In the genomic region with DNA sequence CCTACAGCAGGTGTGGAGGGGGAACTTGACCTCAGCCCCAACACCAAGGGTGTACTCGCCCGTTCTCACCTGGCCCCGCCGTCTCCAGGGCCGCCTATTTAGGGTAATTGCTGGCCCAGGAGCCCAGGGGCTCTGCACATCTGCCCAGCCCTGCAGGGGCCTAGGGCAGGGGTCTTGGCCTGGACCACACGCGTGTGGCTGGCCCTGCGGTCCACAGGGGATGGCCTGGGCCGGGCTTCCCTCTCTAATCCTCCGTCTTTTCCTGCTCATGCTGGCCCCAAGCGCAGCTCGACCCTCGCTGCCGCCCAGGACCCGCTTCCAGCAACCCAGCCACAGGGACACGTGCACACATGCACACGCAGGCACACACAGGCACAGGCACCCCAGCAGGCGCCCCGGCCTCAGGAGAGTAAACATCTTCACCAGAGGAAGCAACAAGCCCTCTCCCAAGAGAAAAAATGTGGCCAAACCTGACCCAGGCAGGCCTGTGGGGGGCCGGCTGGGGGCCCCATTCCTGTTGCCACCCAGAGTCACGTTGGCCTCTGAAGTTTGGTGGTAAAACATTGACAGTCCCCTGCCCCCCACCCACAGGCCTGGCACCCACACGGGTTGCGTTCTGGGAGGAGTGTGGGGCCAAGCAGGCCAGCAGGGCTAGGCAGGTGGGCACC, we compare ENCODE assay signal across 10 cellular contexts. TPM values are rescaled to one million over a fixed set of nuclear protein-coding genes. Genes with fewer than 3 reads are reported as not detected.
DNase-seq lines count a peak whose midpoint lies in the region; ATAC-seq, FAIRE-seq and TF ChIP-seq lines count a peak whose summit lies in the region.
"Had no signal": no experiment of that assay in that cellular context is flagged by ENCODE, and none has a peak within 500 bp of the region (broad histone marks: within the 10 kb centered on the region; RNA-seq: fewer than 3 reads in every experiment).

No MANE protein-coding gene starts in this region.

- peaks cover 1 to 24% of the 10 kb centered on the region in 2 donors for H3K27me3 Mint-ChIP-seq in CD8-positive, alpha-beta memory T cell
- H3K27me3 Mint-ChIP-seq in IgD-negative memory B cell (peaks cover 19% of the 10 kb centered on the region), neural crest cell (ENCODE audit: low read depth) (peaks cover 8% of the 10 kb centered on the region)

- no peak overlapping the region for H3K56ac ChIP-seq in H1 (replicated peaks; ENCODE audit: insufficient read length, low read depth, low read length)

- no peaks in the 10 kb centered on the region for H3K79me2 ChIP-seq in H1 (ENCODE audit: control insufficient read depth in 1 of 2, insufficient read depth in 2 of 2, low read length in 2 of 2)

- no peaks in the 10 kb centered on the region for H3K27me3 ChIP-seq in CD8-positive, alpha-beta memory T cell (ENCODE audit: insufficient read depth, low read length, poor library complexity, severe bottlenecking)
- peaks cover 0 to 5% (median 0%) of the 10 kb centered on the region in 4 experiments; a peak in 2 of 7 replicates for H3K27me3 ChIP-seq in H1 (replicated peaks in 1 of 4; ENCODE audit: control insufficient read depth in 3 of 4, extremely low read depth in 1 of 4, insufficient read depth in 3 of 4, low read length in 3 of 4)
- H3K27me3 ChIP-seq in spleen (replicated peaks in 1 of 7), result peaks cover 0 to 100% (median 33%) of the 10 kb centered on the region in 7 donors

- H3K23ac ChIP-seq in H1 (ENCODE audit: insufficient read length), result no peak overlapping the region

- WGBS in H1 (ENCODE audit: extremely low coverage in 1 of 2, insufficient coverage in 1 of 2, insufficient read length in 1 of 2, insufficient replicate concordance in 2 of 2, low coverage in 1 of 2, low lambda C conversion rate in 2 of 2, missing lambda C conversion rate in 1 of 2), 2 experiments, result 74% methylated on average over 23 of the region's 23 CpGs; no CpG with 5 or more reads in 1 of the 2 experiments
- 55 to 68% (median 58%) methylated on average over 18 to 23 of the region's 23 CpGs for WGBS in spleen, 5 donors

- intact Hi-C loops in spleen (cut with DNase I; ENCODE audit: low total_unique reads), result no loop called here

- H4K5ac ChIP-seq in H1 (ENCODE audit: insufficient read length, low read depth, low read length), result no peak overlapping the region

- TF ChIP-seq CTCF in H1 (IDR thresholded peaks at IDR 0.05; ENCODE audit: control extremely low read depth in 1 of 3, insufficient read depth in 1 of 3, low read depth in 1 of 3, low read length in 3 of 3) (no peak), neural crest cell (conservative IDR thresholded peaks at IDR 0.05) (no peak), spleen (IDR thresholded peaks at IDR 0.05 in 8 of 11, conservative IDR thresholded peaks at IDR 0.05 in 3 of 11) (no peak)

- no peak overlapping the region for H3K4me3 ChIP-seq in CD8-positive, alpha-beta memory T cell (ENCODE audit: low read length)
- peak overlapping the region in 3 of 4 experiments; percentile 19 to 49 (median 32); a peak in 6 of 8 replicates for H3K4me3 ChIP-seq in H1 (ENCODE audit: extremely low read depth in 1 of 4, insufficient read depth in 2 of 4, low read depth in 3 of 4, low read length in 4 of 4)
- peak overlapping the region in 1 of 8 donors; percentile 68 for H3K4me3 ChIP-seq in spleen
- H3K4me3 ChIP-seq: uterus had no signal

- H2AFZ ChIP-seq in H1 (ENCODE audit: low read length), result no peak overlapping the region

- no peak overlapping the region for H3K27ac Mint-ChIP-seq in CD8-positive, alpha-beta memory T cell
- no peak overlapping the region for H3K27ac Mint-ChIP-seq in IgD-negative memory B cell
- no peak overlapping the region for H3K27ac Mint-ChIP-seq in neural crest cell (ENCODE audit: unreplicated experiment)

- no peak overlapping the region for H3K14ac ChIP-seq in H1 (ENCODE audit: insufficient read length)

- no peak overlapping the region; the same call in 1 of the 2 replicates for H2BK12ac ChIP-seq in H1 (ENCODE audit: low read depth, low read length)

- POLR2A ChIA-PET in CD8-positive, alpha-beta memory T cell (lab: Charles Lee), result no interaction called here
- POLR2A ChIA-PET in H1 (lab: Charles Lee; ENCODE audit: partially characterized antibody), result interaction anchor here (1.0 to 17.2 kb wide), 9 partner anchors 8 to 41 kb away, joined by 3 to 170 read pairs (median 6); a partner anchor contains a TSS

- peak overlapping the region; percentile 26; the same call in 1 of the 2 replicates for H2BK5ac ChIP-seq in H1 (ENCODE audit: low read depth, low read length)

- no peaks in the 10 kb centered on the region for H3K36me3 ChIP-seq in CD8-positive, alpha-beta memory T cell (ENCODE audit: insufficient read depth, low read length)
- no peaks in the 10 kb centered on the region for H3K36me3 ChIP-seq in H1 (ENCODE audit: control insufficient read depth in 2 of 4, insufficient read depth in 4 of 4, low read length in 3 of 4)
- no peaks in the 10 kb centered on the region for H3K36me3 ChIP-seq in spleen
- H3K36me3 ChIP-seq: uterus had no signal

- H3K4me3 Mint-ChIP-seq in CD8-positive, alpha-beta memory T cell, result peak overlapping the region in 5 of 7 donors; percentile 41 to 78 (median 65)
- H3K4me3 Mint-ChIP-seq in IgD-negative memory B cell, result peak overlapping the region; percentile 59 to 85 (median 72)
- peak overlapping the region; percentile 49 for H3K4me3 Mint-ChIP-seq in neural crest cell

- no peak for ATAC-seq in HG03354 (IDR thresholded peaks at IDR 0.05; ENCODE audit: poor library complexity, severe bottlenecking, unreplicated experiment)

- CTCF ChIA-PET in CD8-positive, alpha-beta memory T cell (lab: Charles Lee), result no interaction called here
- CTCF ChIA-PET in H1 (lab: Charles Lee; ENCODE audit: partially characterized antibody), result interaction anchor here (1.0 to 71.2 kb wide), 4 partner anchors 4 to 111 kb away, joined by 3 to 2507 read pairs (median 1256); a partner anchor contains a TSS

- no peaks in the 10 kb centered on the region for H4K20me1 ChIP-seq in H1 (replicated peaks in 1 of 2; ENCODE audit: control insufficient read depth in 1 of 2, insufficient read depth in 2 of 2, low read length in 2 of 2)

- no peak overlapping the region for H2BK20ac ChIP-seq in H1 (ENCODE audit: low read length)

- TF ChIP-seq EP300 in H1 (IDR thresholded peaks at IDR 0.05; ENCODE audit: borderline replicate concordance in 1 of 2, low read depth in 2 of 2, low read length in 2 of 2), result no peak

- no peak for DNase-seq in CD8-positive, alpha-beta memory T cell
- DNase-seq in H1 (ENCODE audit: low read depth in 1 of 2, low spot score in 2 of 2), result no peak
- DNase-seq in neural crest cell (ENCODE audit: low read depth, low spot score), result no peak
- DNase-seq in globus pallidus (ENCODE audit: low spot score), result no peak
- no peak for DNase-seq in NCI-H82 treated with DMSO at 0.1 percent for 48 hours (lab: John Stamatoyannopoulos, UW; ENCODE audit: unreplicated experiment)
- DNase-seq in spleen, result no peak
- DNase-seq: retina, uterus had no signal

- TF ChIP-seq POLR2A in H1 (IDR thresholded peaks at IDR 0.05; ENCODE audit: control extremely low read depth in 1 of 2, low read depth in 2 of 2, low read length in 2 of 2) (no peak), spleen (IDR thresholded peaks at IDR 0.05) (no peak)

- peak overlapping the region; percentile 30 to 70 for H3K4me2 ChIP-seq in H1 (ENCODE audit: insufficient read depth in 1 of 2, low read depth in 2 of 2, low read length in 2 of 2)

- no peaks in the 10 kb centered on the region for H3K79me1 ChIP-seq in H1 (ENCODE audit: low read depth, low read length)

- H2AK5ac ChIP-seq in H1 (ENCODE audit: low read depth, low read length), result no peak overlapping the region

- H3K4me1 Mint-ChIP-seq in CD8-positive, alpha-beta memory T cell, result peaks cover 0 to 15% (median 2%) of the 10 kb centered on the region in 3 donors
- peaks cover 0 to 4% (median 2%) of the 10 kb centered on the region in 3 donors for H3K4me1 Mint-ChIP-seq in IgD-negative memory B cell
- peaks cover 7% of the 10 kb centered on the region for H3K4me1 Mint-ChIP-seq in neural crest cell

- H2BK15ac ChIP-seq in H1 (ENCODE audit: low read length), result no peak overlapping the region

- no peak overlapping the region for H3K4ac ChIP-seq in H1 (replicated peaks; ENCODE audit: insufficient read length, low read depth, low read length)

- no peak overlapping the region for H4K91ac ChIP-seq in H1 (replicated peaks; ENCODE audit: insufficient read length, low read length)

- H3K9me3 Mint-ChIP-seq in CD8-positive, alpha-beta memory T cell, result no peaks in the 10 kb centered on the region
- no peaks in the 10 kb centered on the region for H3K9me3 Mint-ChIP-seq in IgD-negative memory B cell
- H3K9me3 Mint-ChIP-seq in neural crest cell, result no peaks in the 10 kb centered on the region

- TF ChIP-seq RAD21 in H1 (IDR thresholded peaks at IDR 0.05 in 1 of 2, conservative IDR thresholded peaks at IDR 0.05 in 1 of 2; ENCODE audit: low read depth in 2 of 2, low read length in 2 of 2), result no peak

- no peak overlapping the region for H3K9ac ChIP-seq in H1 (replicated peaks in 1 of 4; ENCODE audit: extremely low read depth in 1 of 4, low read depth in 3 of 4, low read length in 3 of 4)

- FAIRE-seq in H1 (lab: Jason Lieb, UNC), result no peak

- H3K27ac ChIP-seq in CD8-positive, alpha-beta memory T cell (ENCODE audit: low read depth, low read length), result no peak overlapping the region
- H3K27ac ChIP-seq in H1 (ENCODE audit: low read depth, low read length) (no peak overlapping the region), spleen (no peak overlapping the region)
- H3K27ac ChIP-seq: uterus had no signal

- H4K8ac ChIP-seq in H1 (ENCODE audit: extremely low read depth, insufficient read depth, low read length), result peak overlapping the region; percentile 83; the same call in 1 of the 2 replicates

- peak overlapping the region; percentile 87 for H3K18ac ChIP-seq in H1 (ENCODE audit: extremely low read depth, low read length)

- H3K4me1 ChIP-seq in CD8-positive, alpha-beta memory T cell (ENCODE audit: insufficient read depth, low read length), result no peaks in the 10 kb centered on the region
- H3K4me1 ChIP-seq in H1 (replicated peaks in 1 of 4; ENCODE audit: control insufficient read depth in 3 of 4, insufficient read depth in 4 of 4, low read length in 3 of 4) (peaks cover 5 to 44% (median 30%) of the 10 kb centered on the region in 4 experiments), spleen (peaks cover 4 to 48% (median 28%) of the 10 kb centered on the region in 6 donors)

- H3K9me3 ChIP-seq in CD8-positive, alpha-beta memory T cell (ENCODE audit: low read length), result no peaks in the 10 kb centered on the region
- H3K9me3 ChIP-seq in H1 (ENCODE audit: insufficient read depth in 2 of 2, low read depth in 1 of 2, low read length in 1 of 2) (no peaks in the 10 kb centered on the region), spleen (no peaks in the 10 kb centered on the region)
- H3K9me3 ChIP-seq: uterus had no signal

- peaks cover 4% of the 10 kb centered on the region; the same call in 1 of the 2 replicates for H3K23me2 ChIP-seq in H1 (ENCODE audit: low read depth, low read length)

- no peak overlapping the region for H2BK120ac ChIP-seq in H1 (replicated peaks; ENCODE audit: low read depth, low read length)

- no peaks in the 10 kb centered on the region for H3K36me3 Mint-ChIP-seq in CD8-positive, alpha-beta memory T cell
- H3K36me3 Mint-ChIP-seq in IgD-negative memory B cell (no peaks in the 10 kb centered on the region), neural crest cell (ENCODE audit: low read depth) (no peaks in the 10 kb centered on the region)

RNA-seq across cellular contexts. Expression of a gene that starts 24.6 kb away (rescaled TPM):
- under 1 TPM in 1 of 2 experiments, not detected in 1; 0.07 TPM for total RNA-seq in CD8-positive, alpha-beta memory T cell
- not detected for polyA plus RNA-seq in CD8-positive, alpha-beta memory T cell
- polyA plus RNA-seq in IgD-negative memory B cell (0.45 TPM), H1 (2011; rRNA removed) (9.0 and 18.6 TPM in 2 replicates), spleen (1 to 10 TPM; 1.0 to 4.8 (median 1.5) TPM)
- total RNA-seq in H1 (2021; fragmentation: NEBNext Ultra II Directional; extraction: Animal tissue kit (Norgen Biotek cat#: 25700)), result 19.5 TPM in 2 replicates
- 23.3 TPM for polyA plus RNA-seq in H1 (2011; cell fraction: cytosol; rRNA removed)
- polyA plus RNA-seq in H1 (2011; cell fraction: nucleus; rRNA removed), result 124 TPM
- 17.5 to 23.1 TPM (median 20.3 TPM) in 4 replicates for polyA plus RNA-seq in H1 (2012, experiment 1 of 2)
- polyA plus RNA-seq in H1 (2012, experiment 2 of 2), result 15.8 TPM
- polyA plus RNA-seq in H1 (2013, experiment 1 of 2), result 8.6 TPM
- 8.2 TPM for polyA plus RNA-seq in H1 (2013, experiment 2 of 2)
- polyA minus RNA-seq in H1 (2011; rRNA and poly(A)+ RNA removed), result 4.2 and 7.4 TPM in 2 replicates
- polyA minus RNA-seq in H1 (2011; cell fraction: cytosol; rRNA and poly(A)+ RNA removed), result 22.6 TPM
- 34.9 TPM for polyA minus RNA-seq in H1 (2011; cell fraction: nucleus; rRNA and poly(A)+ RNA removed)
- total RNA-seq in neural crest cell (42.5 and 48.1 TPM in 2 replicates), spleen (1 to 10 TPM; 1.6 to 7.5 (median 4.0) TPM)

RNA-seq across cellular contexts. Expression of a gene that starts 47.2 kb away (rescaled TPM):
- 100 to 1,000 TPM; 124 to 129 TPM for total RNA-seq in CD8-positive, alpha-beta memory T cell
- polyA plus RNA-seq in CD8-positive, alpha-beta memory T cell, result 45.5 TPM
- polyA plus RNA-seq in IgD-negative memory B cell, result 20.0 TPM
- 147 and 148 TPM in 2 replicates for total RNA-seq in H1 (2021; fragmentation: NEBNext Ultra II Directional; extraction: Animal tissue kit (Norgen Biotek cat#: 25700))
- 73.8 and 113 TPM in 2 replicates for polyA plus RNA-seq in H1 (2011; rRNA removed)
- 93.2 TPM for polyA plus RNA-seq in H1 (2011; cell fraction: cytosol; rRNA removed)
- 159 TPM for polyA plus RNA-seq in H1 (2011; cell fraction: nucleus; rRNA removed)
- polyA plus RNA-seq in H1 (2012, experiment 1 of 2), result 127 to 150 TPM (median 147 TPM) in 4 replicates
- polyA plus RNA-seq in H1 (2012, experiment 2 of 2), result 102 TPM
- polyA plus RNA-seq in H1 (2013, experiment 1 of 2), result 103 TPM
- polyA plus RNA-seq in H1 (2013, experiment 2 of 2), result 92.2 TPM
- polyA minus RNA-seq in H1 (2011; rRNA and poly(A)+ RNA removed), result 22.0 and 36.9 TPM in 2 replicates
- 57.8 TPM for polyA minus RNA-seq in H1 (2011; cell fraction: cytosol; rRNA and poly(A)+ RNA removed)
- polyA minus RNA-seq in H1 (2011; cell fraction: nucleus; rRNA and poly(A)+ RNA removed), result 46.0 TPM
- total RNA-seq in neural crest cell, result 159 and 165 TPM in 2 replicates
- 10 to 100 TPM; 33.3 to 84.4 (median 56.5) TPM for total RNA-seq in spleen
- 10 to 100 TPM; 49.7 to 56.6 (median 50.3) TPM for polyA plus RNA-seq in spleen

RNA-seq across cellular contexts. Expression of a gene that starts 47.4 kb away (rescaled TPM):
- total RNA-seq in CD8-positive, alpha-beta memory T cell, result 10 to 100 TPM; 27.6 to 30.6 TPM
- polyA plus RNA-seq in CD8-positive, alpha-beta memory T cell, result 42.1 TPM
- polyA plus RNA-seq in IgD-negative memory B cell (46.1 TPM), H1 (2011; rRNA removed) (58.7 and 89.1 TPM in 2 replicates), spleen (10 to 100 TPM; 17.2 to 32.7 (median 21.9) TPM)
- total RNA-seq in H1 (2021; fragmentation: NEBNext Ultra II Directional; extraction: Animal tissue kit (Norgen Biotek cat#: 25700)), result 28.5 and 31.5 TPM in 2 replicates
- polyA plus RNA-seq in H1 (2011; cell fraction: cytosol; rRNA removed), result 56.3 TPM
- 148 TPM for polyA plus RNA-seq in H1 (2011; cell fraction: nucleus; rRNA removed)
- polyA plus RNA-seq in H1 (2012, experiment 1 of 2), result 20.4 to 36.0 TPM (median 32.1 TPM) in 4 replicates
- polyA plus RNA-seq in H1 (2012, experiment 2 of 2), result 25.8 TPM
- 24.7 TPM for polyA plus RNA-seq in H1 (2013, experiment 1 of 2)
- 26.9 TPM for polyA plus RNA-seq in H1 (2013, experiment 2 of 2)
- polyA minus RNA-seq in H1 (2011; rRNA and poly(A)+ RNA removed), result 16.4 and 19.6 TPM in 2 replicates
- 25.7 TPM for polyA minus RNA-seq in H1 (2011; cell fraction: cytosol; rRNA and poly(A)+ RNA removed)
- 30.7 TPM for polyA minus RNA-seq in H1 (2011; cell fraction: nucleus; rRNA and poly(A)+ RNA removed)
- total RNA-seq in neural crest cell (36.6 and 37.4 TPM in 2 replicates), spleen (10 to 100 TPM; 24.2 to 51.0 (median 34.7) TPM)

RNA-seq across cellular contexts. Expression of a gene that starts 56.4 kb away (rescaled TPM):
- total RNA-seq in CD8-positive, alpha-beta memory T cell, result 100 to 1,000 TPM; 163 to 164 TPM
- 71.6 TPM for polyA plus RNA-seq in CD8-positive, alpha-beta memory T cell
- 49.1 TPM for polyA plus RNA-seq in IgD-negative memory B cell
- total RNA-seq in H1 (2021; fragmentation: NEBNext Ultra II Directional; extraction: Animal tissue kit (Norgen Biotek cat#: 25700)), result 45.1 and 49.0 TPM in 2 replicates
- 24.6 and 44.1 TPM in 2 replicates for polyA plus RNA-seq in H1 (2011; rRNA removed)
- 41.5 TPM for polyA plus RNA-seq in H1 (2011; cell fraction: cytosol; rRNA removed)
- polyA plus RNA-seq in H1 (2011; cell fraction: nucleus; rRNA removed), result 18.5 TPM
- polyA plus RNA-seq in H1 (2012, experiment 1 of 2), result 36.4 to 63.8 TPM (median 38.7 TPM) in 4 replicates
- polyA plus RNA-seq in H1 (2012, experiment 2 of 2), result 16.6 TPM
- polyA plus RNA-seq in H1 (2013, experiment 1 of 2), result 38.1 TPM
- 38.5 TPM for polyA plus RNA-seq in H1 (2013, experiment 2 of 2)
- polyA minus RNA-seq in H1 (2011; rRNA and poly(A)+ RNA removed), result 19.4 and 22.8 TPM in 2 replicates
- polyA minus RNA-seq in H1 (2011; cell fraction: cytosol; rRNA and poly(A)+ RNA removed), result 29.6 TPM
- 13.3 TPM for polyA minus RNA-seq in H1 (2011; cell fraction: nucleus; rRNA and poly(A)+ RNA removed)
- 60.2 and 64.8 TPM in 2 replicates for total RNA-seq in neural crest cell
- total RNA-seq in spleen, result 10 to 100 TPM; 29.0 to 52.0 (median 34.4) TPM
- 10 to 100 TPM; 24.0 to 41.9 (median 35.0) TPM for polyA plus RNA-seq in spleen
